25 cellular contexts compared by ENCODE assay signal in genomic region chr4:146507607-146508006, GRCh38.
"Had no signal": no experiment of that assay in that cellular context is flagged by ENCODE, and none has a peak within 500 bp of the region (broad histone marks: within the 10 kb centered on the region; RNA-seq: fewer than 3 reads in every experiment).

No MANE protein-coding gene starts in this region.

- H3K27ac ChIP-seq: epithelial cell of prostate, esophagus muscularis mucosa, neutrophil, psoas muscle, spleen, testis, tibial nerve, upper lobe of right lung, vagina had no signal

- H3K9me3 ChIP-seq: esophagus muscularis mucosa, mucosa of descending colon, neutrophil, psoas muscle, spleen, testis, tibial nerve, upper lobe of right lung, vagina had no signal

- H3K4me3 ChIP-seq: esophagus muscularis mucosa, mucosa of descending colon, psoas muscle, spleen, testis, tibial nerve, upper lobe of right lung, vagina had no signal

- DNase-seq: cortex of kidney; effector memory CD4-positive, alpha-beta T cell; immature natural killer cell; kidney; left cardiac atrium; mammary epithelial cell; mucosa of descending colon; naive thymus-derived CD8-positive, alpha-beta T cell; psoas muscle; retina; spleen; stimulated activated CD4-positive, alpha-beta T cell treated with anti-CD3 and anti-CD28 coated beads, Interleukin-15, amount 100 ng/mL, for 24 hours; stimulated activated CD4-positive, alpha-beta T cell treated with anti-CD3 and anti-CD28 coated beads, Interleukin-1b, Interleukin-23, amount 100 ng/mL, for 48 hours; stimulated activated CD4-positive, alpha-beta T cell treated with anti-CD3 and anti-CD28 coated beads, Interleukin-4, amount 100 ng/mL, for 24 hours; stimulated activated naive B cell treated with anti-CD40 and anti-IgM and Interleukin-4, amounts not matched to agents 10 μg/mL and 1 μg/mL and 100 μg/mL, for 72 hours; stimulated activated naive CD8-positive, alpha-beta T cell treated with anti-CD3 and anti-CD28 coated beads, Interleukin-15, amount 100 ng/mL, for 72 hours; testis; upper lobe of right lung had no signal

- H3K27me3 ChIP-seq: esophagus muscularis mucosa, neutrophil, spleen, testis, tibial nerve, upper lobe of right lung, vagina had no signal

- FAIRE-seq: endometrium, kidney had no signal

- ATAC-seq: left cardiac atrium; mucosa of descending colon; naive thymus-derived CD8-positive, alpha-beta T cell; psoas muscle; sciatic nerve; stimulated activated naive B cell treated with anti-CD40 and anti-IgM and Interleukin-4, amounts not matched to agents 10 μg/mL and 1 μg/mL and 100 μg/mL, for 72 hours; stimulated activated naive CD8-positive, alpha-beta T cell treated with anti-CD3 and anti-CD28 coated beads, Interleukin-15, amount 100 ng/mL, for 72 hours; upper lobe of right lung had no signal

- H3K4me1 ChIP-seq: esophagus muscularis mucosa, psoas muscle, spleen, testis, tibial nerve, upper lobe of right lung, vagina had no signal

- H3K36me3 ChIP-seq: neutrophil had no signal
